Comparison of ENCODE assay signal across 8 cellular contexts in genomic region chr1:109483658-109484518, GRCh38.
DNase-seq lines count a peak whose midpoint lies in the region; ATAC-seq and TF ChIP-seq lines count a peak whose summit lies in the region.

TSS of gene ATXN7L2 (plus strand) at chr1:109483905. CDS start at chr1:109483954, 49 bp downstream.

- DNase-seq in AG20443 (ENCODE audit: low spot score) (peak; percentile 100), NCI-H446 treated with DMSO at 0.1 percent for 48 hours (lab: John Stamatoyannopoulos, UW) (peak; percentile 90), cerebellar cortex (ENCODE audit: low spot score) (peak; percentile 92), kidney glomerular epithelial cell (lab: John Stamatoyannopoulos, UW) (peak; percentile 71)
- peak; percentile 90 for DNase-seq in activated CD4-positive, alpha-beta T cell treated with anti-CD3 and anti-CD28 coated beads for 1 hour
- peak; percentile 88 to 90 for DNase-seq in stimulated activated CD4-positive, alpha-beta T cell treated with anti-CD3 and anti-CD28 coated beads, Interleukin-15, amount 100 ng/mL, for 48 hours (ENCODE audit: low read depth in 2 of 2)

- ATAC-seq in HG03354 (IDR thresholded peaks at IDR 0.05; ENCODE audit: poor library complexity, severe bottlenecking, unreplicated experiment): peak; percentile 87

- peak; percentile 95 for TF ChIP-seq POLR2A in GM19099 (IDR thresholded peaks at IDR 0.05; ENCODE audit: extremely low read depth, insufficient read length, low read depth)

Comparison
In these comparisons a context has a peak if more than half of its experiments do, and no peak if none do; other contexts are left out.
1. Peak in every context shown above with its lines: DNase-seq and ATAC-seq.